9 cellular contexts compared by ENCODE assay signal in genomic region chr22:35552186-35552842, GRCh38. TPM values are rescaled to one million over a fixed set of nuclear protein-coding genes. Genes with fewer than 3 reads are reported as not detected.
DNase-seq lines count a peak whose midpoint lies in the region; ATAC-seq, FAIRE-seq and TF ChIP-seq lines count a peak whose summit lies in the region.
"Had no signal": no experiment of that assay in that cellular context is flagged by ENCODE, and none has a peak within 500 bp of the region (broad histone marks: within the 10 kb centered on the region; RNA-seq: fewer than 3 reads in every experiment).

No MANE protein-coding gene starts in this region.

- no TSS peak for BruUV-seq in K562 (replicated peaks; lab: Mats Ljungman, UMichigan)

- TF ChIP-seq RAD21 in K562 (CRISPR knock-in tag; conservative IDR thresholded peaks at IDR 0.05 in 1 of 2, IDR thresholded peaks at IDR 0.05 in 1 of 2), result no peak

- POLR2A ChIA-PET in K562 (lab: Yijun Ruan, JAX), result no interaction called here

- H3K27ac ChIP-seq in K562 (ENCODE audit: extremely low read depth, low read depth, low read length) (no peak overlapping the region), gastroesophageal sphincter (peak overlapping the region in 1 of 4 donors; percentile 14)
- H3K27ac ChIP-seq: SJSA1 had no signal

- H3K9me3 ChIP-seq in K562 (replicated peaks; ENCODE audit: control insufficient read depth, insufficient read depth, low read depth, low read length), result no peaks in the 10 kb centered on the region
- H3K9me3 ChIP-seq in gastroesophageal sphincter, result no peaks in the 10 kb centered on the region
- H3K9me3 ChIP-seq: SJSA1 had no signal

- no peak for TF ChIP-seq EP300 in K562 (IDR thresholded peaks at IDR 0.05; ENCODE audit: low read length)
- TF ChIP-seq EP300 in gastroesophageal sphincter (IDR thresholded peaks at IDR 0.05), result no peak

- WGBS in K562 (ENCODE audit: insufficient coverage, low coverage, missing lambda C conversion rate), result 5% methylated on average over 14 of the region's 14 CpGs
- 36 to 60% methylated on average over 1 to 4 of the region's 14 CpGs for WGBS in gastroesophageal sphincter (ENCODE audit: low coverage in 1 of 2), 2 donors

- peak; percentile 97 for ATAC-seq in K562
- ATAC-seq in GM21360 (IDR thresholded peaks at IDR 0.05; ENCODE audit: unreplicated experiment), result no peak
- ATAC-seq in GM21515 (IDR thresholded peaks at IDR 0.05; ENCODE audit: unreplicated experiment), result no peak
- ATAC-seq in gastroesophageal sphincter, result no peak

- TF ChIP-seq POLR2A in K562 (conservative IDR thresholded peaks at IDR 0.05) (no peak), gastroesophageal sphincter (IDR thresholded peaks at IDR 0.05) (no peak)

- FAIRE-seq in K562 (lab: Jason Lieb, UNC), result peak; percentile 91

- H3K27me3 ChIP-seq in K562 (ENCODE audit: control insufficient read depth in 2 of 2, insufficient read depth in 2 of 2, low read length in 2 of 2) (peaks cover 11 to 74% of the 10 kb centered on the region in 2 experiments; a peak in 4 of 5 replicates), gastroesophageal sphincter (no peaks in the 10 kb centered on the region)
- H3K27me3 ChIP-seq: SJSA1 had no signal

- H3K36me3 ChIP-seq in K562 (ENCODE audit: control insufficient read depth, insufficient read depth, low read length) (no peaks in the 10 kb centered on the region), gastroesophageal sphincter (peaks cover 0 to 47% of the 10 kb centered on the region in 2 donors)
- H3K36me3 ChIP-seq: SJSA1 had no signal

- peak; percentile 8 for DNase-seq in NCI-H2227 (lab: John Stamatoyannopoulos, UW; ENCODE audit: unreplicated experiment)
- DNase-seq in NCI-H2227 treated with DMSO at 0.1 percent for 48 hours (lab: John Stamatoyannopoulos, UW), result no peak
- peak; percentile 69 for DNase-seq in UCSD-AML1 (lab: John Stamatoyannopoulos, UW; ENCODE audit: unreplicated experiment)
- peak; percentile 80 to 93 (median 92) for DNase-seq in K562 (ENCODE audit: extremely low read depth in 1 of 4, low spot score in 3 of 4)
- DNase-seq in stimulated activated CD4-positive, alpha-beta T cell treated with anti-CD3 and anti-CD28 coated beads, Interleukin-1b, Interleukin-23, amount 100 ng/mL, for 1 hour (ENCODE audit: low read depth in 2 of 2), result peak; percentile 60 to 70

- no peaks in the 10 kb centered on the region for H3K79me2 ChIP-seq in K562 (ENCODE audit: control insufficient read depth, insufficient read depth, low read length)

- intact Hi-C loops in K562 (cut with micrococcal nuclease), result no loop called here

- no peak for TF ChIP-seq CTCF in K562 (IDR thresholded peaks at IDR 0.05 in 2 of 3, conservative IDR thresholded peaks at IDR 0.05 in 1 of 3; ENCODE audit: insufficient read depth in 2 of 3, low read depth in 1 of 3, low read length in 3 of 3)
- TF ChIP-seq CTCF in gastroesophageal sphincter (IDR thresholded peaks at IDR 0.05), result no peak

- no peaks in the 10 kb centered on the region for H3K9me1 ChIP-seq in K562 (ENCODE audit: control insufficient read depth, insufficient read depth, low read length)

- in situ Hi-C loops in K562 (cut with MboI), result no loop called here

- H3K4me1 ChIP-seq in K562 (replicated peaks in 1 of 2; ENCODE audit: control insufficient read depth in 2 of 2, insufficient read depth in 2 of 2, low read length in 2 of 2) (peaks cover 3 to 20% of the 10 kb centered on the region in 2 experiments; a peak in 3 of 5 replicates), gastroesophageal sphincter (peaks cover 0 to 39% (median 5%) of the 10 kb centered on the region in 3 donors)
- H3K4me1 ChIP-seq: SJSA1 had no signal

- H3K4me3 ChIP-seq in K562 (no peak overlapping the region), gastroesophageal sphincter (no peak overlapping the region)
- H3K4me3 ChIP-seq: SJSA1 had no signal

- CTCF ChIA-PET in K562 (lab: Yijun Ruan, JAX; ENCODE audit: low intra/inter-chr PET ratio), result no interaction called here

- peaks cover 5% of the 10 kb centered on the region; the same call in 1 of the 2 replicates for H4K20me1 ChIP-seq in K562 (replicated peaks; ENCODE audit: control insufficient read depth, insufficient read depth, low read length)

- peak overlapping the region; percentile 74; the same call in 1 of the 2 replicates for H2AFZ ChIP-seq in K562 (ENCODE audit: low read depth, low read length)

- peak overlapping the region; percentile 75 for H3K4me2 ChIP-seq in K562 (ENCODE audit: insufficient read depth, low read length)

- H3K9ac ChIP-seq in K562 (ENCODE audit: insufficient read depth in 1 of 2, low read depth in 2 of 2, low read length in 2 of 2), result no peak overlapping the region; a peak in 1 of 4 replicates

TF ChIP-seq in K562, 482 proteins besides CTCF, POLR2A, EP300 and RAD21:
- peak; percentile 59; the same call in 1 of the 2 replicates for TF ChIP-seq SOX6 (IDR thresholded peaks at IDR 0.05)
- no peak for TF ChIP-seq HNRNPLL (IDR thresholded peaks at IDR 0.05; ENCODE audit: low read depth, low read length, poor library complexity, severe bottlenecking)
- TF ChIP-seq TFAP4 (CRISPR knock-in tag; IDR thresholded peaks at IDR 0.05; ENCODE audit: borderline replicate concordance), result peak; percentile 77; the same call in 1 of the 2 replicates
- 0 out of 2 replicates have a peak, but pooled peaks have one; percentile 24 for TF ChIP-seq LEF1 (IDR thresholded peaks at IDR 0.05)
- TF ChIP-seq ZNF584 (CRISPR knock-in tag; IDR thresholded peaks at IDR 0.05; ENCODE audit: low read depth), result no peak
- TF ChIP-seq KAT7 (CRISPR knock-in tag; IDR thresholded peaks at IDR 0.05; ENCODE audit: borderline replicate concordance), result no peak
- TF ChIP-seq SMAD1 (IDR thresholded peaks at IDR 0.05; ENCODE audit: low read depth, low read length, partially characterized antibody), result no peak
- 0 out of 2 replicates have a peak, but pooled peaks have one; percentile 11 for TF ChIP-seq CREM (IDR thresholded peaks at IDR 0.05; ENCODE audit: low read depth)
- TF ChIP-seq NRF1 (conservative IDR thresholded peaks at IDR 0.05 in 1 of 2, IDR thresholded peaks at IDR 0.05 in 1 of 2), result peak; percentile 46 to 58; a peak in 3 of 4 replicates

RNA-seq across cellular contexts. Expression of gene RASD2, which starts 11.7 kb away (rescaled TPM):
- not detected in 2 replicates for total RNA-seq in K562 (2011; cell fraction: chromatin; rRNA removed; ENCODE audit: low replicate concordance)
- total RNA-seq in K562 (2011; cell fraction: nucleolus; rRNA removed), result not detected in 2 replicates
- not detected in 2 replicates for total RNA-seq in K562 (2011; cell fraction: nucleoplasm; rRNA removed)
- total RNA-seq in K562 (2014; rRNA removed) (0.05 TPM in 1 of 2 replicates, not detected in the other), K562 (2014; rRNA removed; fragmentation: Illumina TruSeq; extraction: Trizol) (not detected in 2 replicates), K562 (2015; rRNA removed; fragmentation: Illumina TruSeq; extraction: Trizol) (not detected in 2 replicates), K562 (2021) (0.04 TPM in 1 of 2 replicates, not detected in the other), gastroesophageal sphincter (10 to 100 TPM in 2 of 4 donors, 1 to 10 TPM in 2; 4.7 to 45.9 (median 16.0) TPM)
- polyA plus RNA-seq in K562 (2011; rRNA removed) (not detected in 2 replicates), K562 (2014; fragmentation: Illumina TruSeq; extraction: Trizol) (not detected in 2 replicates), K562 (2014; fragmentation: Nextera tagmentation; extraction: Ambion mirVana) (not detected), K562 (2014; rRNA removed) (not detected in 2 replicates)
- polyA plus RNA-seq in K562 (2011; cell fraction: cytosol; rRNA removed), result not detected in 2 replicates
- polyA plus RNA-seq in K562 (2011; cell fraction: nucleus; rRNA removed), result not detected in 2 replicates
- 0.06 TPM in 1 of 2 replicates, not detected in the other for polyA plus RNA-seq in K562 (2012)
- polyA minus RNA-seq in K562 (2011; rRNA and poly(A)+ RNA removed), result not detected in 2 replicates
- polyA minus RNA-seq in K562 (2011; cell fraction: cytosol; rRNA and poly(A)+ RNA removed), result not detected in 2 replicates
- polyA minus RNA-seq in K562 (2011; cell fraction: nucleus; rRNA and poly(A)+ RNA removed), result not detected in 2 replicates
- total RNA-seq: SJSA1 had no signal

Comparison
In these comparisons a context has a peak if more than half of its experiments do, and no peak if none do; other contexts are left out.
1. RNA of gene RASD2, which starts 11.7 kb away (total RNA-seq): 4.7 to 45.9 TPM in gastroesophageal sphincter; 0.04 to 0.05 TPM in K562; every median in the first group is over 4 times any median in the second.